Comparison of ENCODE assay signal across 8 cellular contexts in the genomic region with DNA sequence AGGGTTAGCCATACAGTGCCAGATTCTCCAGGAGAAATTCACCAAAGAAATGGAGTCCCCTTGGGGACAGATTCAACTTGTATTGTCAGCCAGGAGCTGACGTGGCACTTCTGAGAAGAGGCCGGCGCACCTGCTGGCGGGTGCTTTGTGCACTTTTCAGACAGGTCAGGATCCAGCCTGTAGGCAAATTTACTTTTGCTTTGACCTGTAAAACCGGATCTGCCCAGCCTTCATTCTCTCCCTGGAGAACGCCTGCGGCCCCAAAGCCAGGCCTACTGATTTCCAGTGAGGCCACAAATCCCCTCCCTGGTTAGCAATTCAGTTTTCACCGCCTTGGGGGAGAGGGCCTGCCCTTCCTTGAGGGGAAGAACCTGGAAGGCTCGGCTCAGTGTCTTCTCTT. TPM values are rescaled to one million over a fixed set of nuclear protein-coding genes. Genes with fewer than 3 reads are reported as not detected.
DNase-seq lines count a peak whose midpoint lies in the region; ATAC-seq, FAIRE-seq and TF ChIP-seq lines count a peak whose summit lies in the region.
"Had no signal": no experiment of that assay in that cellular context is flagged by ENCODE, and none has a peak within 500 bp of the region (broad histone marks: within the 10 kb centered on the region; RNA-seq: fewer than 3 reads in every experiment).

No MANE protein-coding gene starts in this region.

- POLR2A ChIA-PET in RWPE1 (lab: Yijun Ruan, JAX; ENCODE audit: low non-redundant PET) = no interaction called here

- CTCF ChIA-PET in RWPE1 (lab: Yijun Ruan, JAX) = interaction anchor here (1.0 to 1.1 kb wide), 2 partner anchors 11 to 43 kb away, joined by 3 to 7 read pairs; no protein-coding TSS in a partner anchor

- TF ChIP-seq CTCF in RWPE1 (conservative IDR thresholded peaks at IDR 0.05; ENCODE audit: low read depth) = no peak

- FAIRE-seq in GM19239 (lab: Jason Lieb, UNC) = peak; percentile 92
- FAIRE-seq: islet of Langerhans had no signal

- ATAC-seq in HG03045 (IDR thresholded peaks at IDR 0.05; ENCODE audit: unreplicated experiment) = peak; percentile 55

- no peak overlapping the region for H3K27ac ChIP-seq in RWPE1

- DNase-seq in GM19239 (ENCODE audit: insufficient read length, low spot score) (peak; percentile 78), RWPE1 (ENCODE audit: low spot score) (peak; percentile 71), renal cortical epithelial cell (ENCODE audit: low read depth) (peak; percentile 40), RKO (ENCODE audit: low spot score) (no peak), NCI-H1694 (lab: John Stamatoyannopoulos, UW) (no peak)
- no peak for DNase-seq in activated CD8-positive, alpha-beta memory T cell treated with anti-CD3 and anti-CD28 coated beads for 24 hours

RNA-seq across cellular contexts. Expression of a gene that starts 17.4 kb away (rescaled TPM):
- total RNA-seq in renal cortical epithelial cell = 22.3 and 65.1 TPM in 2 replicates

Comparison
In these comparisons a context has a peak if more than half of its experiments do, and no peak if none do; other contexts are left out.
1. DNase-seq: peak in GM19239 (single experiment), RWPE1 (single experiment) and renal cortical epithelial cell (single experiment); none in RKO (single experiment), NCI-H1694 (single experiment) and activated CD8-positive, alpha-beta memory T cell treated with anti-CD3 and anti-CD28 coated beads for 24 hours (single experiment).